ENCODE assay signal across 31 cellular contexts in the genomic region with DNA sequence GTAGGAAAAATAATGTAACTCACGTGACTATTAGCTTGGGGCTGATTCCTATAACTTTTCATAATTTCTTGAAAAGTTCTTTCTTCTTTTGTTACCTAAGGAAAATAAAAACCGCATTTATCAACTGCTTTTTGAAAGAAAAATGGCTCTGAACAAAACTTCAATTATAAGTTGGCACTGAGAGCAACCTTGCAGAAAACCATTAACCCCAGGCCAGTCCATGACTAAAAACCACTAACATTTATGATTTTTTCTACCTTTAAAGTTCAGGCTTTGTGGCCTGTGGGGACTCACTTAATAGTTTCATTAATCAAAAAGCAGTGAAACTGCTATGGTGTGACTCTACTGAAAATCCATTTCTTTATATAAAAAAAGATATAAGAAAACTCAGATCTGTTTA.
"Had no signal": no experiment of that assay in that cellular context is flagged by ENCODE, and none has a peak within 500 bp of the region (broad histone marks: within the 10 kb centered on the region; RNA-seq: fewer than 3 reads in every experiment).

No MANE protein-coding gene starts in this region.

- H3K9me3 ChIP-seq: breast epithelium, esophagus muscularis mucosa, gastroesophageal sphincter, heart right ventricle had no signal

- H3K4me2 ChIP-seq: hepatocyte had no signal

- H3K27me3 Mint-ChIP-seq: activated CD4-positive, alpha-beta memory T cell treated with anti-CD3 and anti-CD28 coated beads for 36 hours; activated CD4-positive, alpha-beta T cell treated with anti-CD3 and anti-CD28 coated beads for 36 hours; activated CD4-positive, alpha-beta T cell treated with anti-CD3 and anti-CD28 coated beads, Interleukin-2, amount 10 ng/mL, durations not matched to agents 24 days and 14 days; activated naive CD8-positive, alpha-beta T cell; activated T-cell treated with anti-CD3 and anti-CD28 coated beads, Interleukin-2, amount 50 U/mL, for 24 hours; brain; central memory CD8-positive, alpha-beta T cell; effector memory CD8-positive, alpha-beta T cell had no signal

- H3K4me1 Mint-ChIP-seq: brain; central memory CD8-positive, alpha-beta T cell had no signal

- H3K9me3 Mint-ChIP-seq: activated CD4-positive, alpha-beta memory T cell treated with anti-CD3 and anti-CD28 coated beads for 36 hours; activated CD4-positive, alpha-beta T cell treated with anti-CD3 and anti-CD28 coated beads, Interleukin-2, amount 10 ng/mL, durations not matched to agents 24 days and 14 days; activated T-cell treated with anti-CD3 and anti-CD28 coated beads, Interleukin-2, amount 50 U/mL, for 24 hours; activated T-cell treated with anti-CD3 and anti-CD28 coated beads, Interleukin-2, amount 50 U/mL, for 72 hours; brain; central memory CD8-positive, alpha-beta T cell; effector memory CD8-positive, alpha-beta T cell had no signal

- H3K79me2 ChIP-seq: hepatocyte had no signal

- H3K4me3 ChIP-seq: breast epithelium, cardiac muscle cell, esophagus muscularis mucosa, gastroesophageal sphincter, heart right ventricle, hepatocyte had no signal

- H3K36me3 ChIP-seq: breast epithelium had no signal

- H3K4me3 Mint-ChIP-seq: activated CD4-positive, alpha-beta memory T cell treated with anti-CD3 and anti-CD28 coated beads for 36 hours; activated CD4-positive, alpha-beta T cell treated with anti-CD3 and anti-CD28 coated beads for 36 hours; activated CD4-positive, alpha-beta T cell treated with anti-CD3 and anti-CD28 coated beads, Interleukin-2, amount 10 ng/mL, durations not matched to agents 24 days and 14 days; activated naive CD8-positive, alpha-beta T cell; activated T-cell treated with anti-CD3 and anti-CD28 coated beads, Interleukin-2, amount 50 U/mL, for 24 hours; activated T-cell treated with anti-CD3 and anti-CD28 coated beads, Interleukin-2, amount 50 U/mL, for 72 hours; brain; central memory CD8-positive, alpha-beta T cell; effector memory CD8-positive, alpha-beta T cell had no signal

- H3K27me3 ChIP-seq: breast epithelium, cardiac muscle cell, esophagus muscularis mucosa, foreskin keratinocyte, gastroesophageal sphincter, heart right ventricle, hepatocyte had no signal

- DNase-seq: activated CD4-positive, alpha-beta memory T cell treated with anti-CD3 and anti-CD28 coated beads for 36 hours; activated CD4-positive, alpha-beta T cell treated with anti-CD3 and anti-CD28 coated beads for 36 hours; activated CD4-positive, alpha-beta T cell treated with anti-CD3 and anti-CD28 coated beads, Interleukin-2, amount 10 ng/mL, durations not matched to agents 24 days and 14 days; activated CD4-positive, CD25-positive, alpha-beta regulatory T cell; activated CD4-positive, CD25-positive, alpha-beta regulatory T cell treated with anti-CD3 and anti-CD28 coated beads, Interleukin-2, amount 50 U/mL, for 72 hours; activated CD8-positive, alpha-beta memory T cell treated with anti-CD3 and anti-CD28 coated beads, Interleukin-2, amount 50 U/mL, for 48 hours; activated effector memory CD4-positive, alpha-beta T cell treated with Interleukin-2 at 50 U/mL for 16 hours; activated gamma-delta T cell treated with Interleukin-2 at 50 U/mL for 16 hours; activated naive CD4-positive, alpha-beta T cell treated with anti-CD3 and anti-CD28 coated beads, Interleukin-2, amount 50 U/mL, for 16 hours; activated naive CD4-positive, alpha-beta T cell treated with Interleukin-2 at 50 U/mL for 16 hours; activated T-cell treated with anti-CD3 and anti-CD28 coated beads for 4 hours; activated T-cell treated with anti-CD3 and anti-CD28 coated beads, Interleukin-2, amount 50 U/mL, for 24 hours; activated T-cell treated with anti-CD3 and anti-CD28 coated beads, Interleukin-2, amount 50 U/mL, for 72 hours; amniotic stem cell; anterior cingulate cortex; cortex of kidney; dermis blood vessel endothelial cell; effector CD4-positive, alpha-beta T cell; effector memory CD8-positive, alpha-beta T cell; erythroblast; foreskin keratinocyte; heart right ventricle; T-helper 2 cell had no signal

- H2AFZ ChIP-seq: hepatocyte had no signal

- H3K4me1 ChIP-seq: breast epithelium, esophagus muscularis mucosa, foreskin keratinocyte, gastroesophageal sphincter, heart right ventricle had no signal

- H3K27ac Mint-ChIP-seq: activated CD4-positive, alpha-beta memory T cell treated with anti-CD3 and anti-CD28 coated beads for 36 hours; activated CD4-positive, alpha-beta T cell treated with anti-CD3 and anti-CD28 coated beads for 36 hours; activated CD4-positive, alpha-beta T cell treated with anti-CD3 and anti-CD28 coated beads, Interleukin-2, amount 10 ng/mL, durations not matched to agents 24 days and 14 days; activated naive CD8-positive, alpha-beta T cell; activated T-cell treated with anti-CD3 and anti-CD28 coated beads, Interleukin-2, amount 50 U/mL, for 24 hours; activated T-cell treated with anti-CD3 and anti-CD28 coated beads, Interleukin-2, amount 50 U/mL, for 72 hours; brain had no signal

- H3K27ac ChIP-seq: breast epithelium, cardiac muscle cell, esophagus muscularis mucosa, foreskin keratinocyte, gastroesophageal sphincter, heart right ventricle, hepatocyte had no signal
